ENCODE assay signal across 8 cellular contexts in genomic region chr10:70162892-70163201, GRCh38. TPM values are rescaled to one million over a fixed set of nuclear protein-coding genes. Genes with fewer than 3 reads are reported as not detected.
DNase-seq lines count a peak whose midpoint lies in the region; ATAC-seq and TF ChIP-seq lines count a peak whose summit lies in the region.

No MANE protein-coding gene starts in this region.

- CTCF ChIA-PET in activated CD8-positive, alpha-beta T cell treated with anti-CD3 and anti-CD28 coated beads for 36 hours (lab: Charles Lee) = interaction anchor here (0.7 to 2.5 kb wide), 6 partner anchors 12 to 201 kb away, joined by 3 to 11 read pairs (median 4); partner anchors contain the start of gene TYSND1

- peak overlapping the region; percentile 29 for H3K4me3 Mint-ChIP-seq in activated CD8-positive, alpha-beta T cell treated with anti-CD3 and anti-CD28 coated beads for 36 hours

- peaks cover 58% of the 10 kb centered on the region for H3K36me3 Mint-ChIP-seq in activated CD8-positive, alpha-beta T cell treated with anti-CD3 and anti-CD28 coated beads for 36 hours (ENCODE audit: low read depth)

- intact Hi-C loops in activated CD8-positive, alpha-beta T cell treated with anti-CD3 and anti-CD28 coated beads for 36 hours (cut with micrococcal nuclease) = no loop called here
- intact Hi-C loops in spleen (cut with DNase I; ENCODE audit: low total_unique reads) = no loop called here

- H3K27me3 Mint-ChIP-seq in activated CD8-positive, alpha-beta T cell treated with anti-CD3 and anti-CD28 coated beads for 36 hours = no peaks in the 10 kb centered on the region

- peak; percentile 87 for DNase-seq in activated CD8-positive, alpha-beta T cell treated with anti-CD3 and anti-CD28 coated beads for 36 hours
- no peak for DNase-seq in spleen
- DNase-seq in Peyer's patch = no peak
- no peak for DNase-seq in H4 (ENCODE audit: low spot score)
- no peak for DNase-seq in NCI-H2227 treated with DMSO at 0.1 percent for 48 hours (lab: John Stamatoyannopoulos, UW)
- no peak for DNase-seq in NCI-H2196 (lab: John Stamatoyannopoulos, UW; ENCODE audit: unreplicated experiment)

- H3K4me1 ChIP-seq in spleen = peaks cover 21 to 89% (median 70%) of the 10 kb centered on the region in 6 donors
- H3K4me1 ChIP-seq in Peyer's patch = peaks cover 0 to 32% (median 9%) of the 10 kb centered on the region in 4 donors

- peak overlapping the region in 6 of 8 donors; percentile 0 to 64 (median 42) for H3K27ac ChIP-seq in spleen
- H3K27ac ChIP-seq in Peyer's patch = no peak overlapping the region

- 15 to 32% (median 28%) methylated on average over 1 of the region's 1 CpG for WGBS in spleen, 5 donors

- H3K27me3 ChIP-seq in spleen (replicated peaks in 1 of 7) = no peaks in the 10 kb centered on the region
- H3K27me3 ChIP-seq in Peyer's patch = no peaks in the 10 kb centered on the region

- ATAC-seq in GM18858 (IDR thresholded peaks at IDR 0.05; ENCODE audit: unreplicated experiment) = peak; percentile 75
- ATAC-seq in HG03039 (IDR thresholded peaks at IDR 0.05; ENCODE audit: unreplicated experiment) = peak; percentile 61
- ATAC-seq in activated CD8-positive, alpha-beta T cell treated with anti-CD3 and anti-CD28 coated beads for 36 hours = peak; percentile 90

- peak overlapping the region; percentile 85 for H3K27ac Mint-ChIP-seq in activated CD8-positive, alpha-beta T cell treated with anti-CD3 and anti-CD28 coated beads for 36 hours

- H3K9me3 ChIP-seq in spleen (no peaks in the 10 kb centered on the region), Peyer's patch (no peaks in the 10 kb centered on the region)

- H3K4me3 ChIP-seq in spleen (peak overlapping the region in 1 of 8 donors; percentile 6), Peyer's patch (no peak overlapping the region)

- peaks cover 0 to 73% (median 27%) of the 10 kb centered on the region in 6 donors for H3K36me3 ChIP-seq in spleen
- peaks cover 0 to 50% (median 4%) of the 10 kb centered on the region in 3 donors for H3K36me3 ChIP-seq in Peyer's patch

- TF ChIP-seq CTCF in activated CD8-positive, alpha-beta T cell treated with anti-CD3 and anti-CD28 coated beads for 36 hours (IDR thresholded peaks at IDR 0.05) = no peak
- TF ChIP-seq CTCF in spleen (IDR thresholded peaks at IDR 0.05 in 8 of 11, conservative IDR thresholded peaks at IDR 0.05 in 3 of 11) = no peak
- TF ChIP-seq CTCF in Peyer's patch (IDR thresholded peaks at IDR 0.05) = no peak

- POLR2A ChIA-PET in activated CD8-positive, alpha-beta T cell treated with anti-CD3 and anti-CD28 coated beads for 36 hours (lab: Charles Lee) = interaction anchor here (0.6 to 3.7 kb wide), 6 partner anchors 9 to 70 kb away, joined by 3 to 35 read pairs (median 6); partner anchors contain the start of genes PPA1 and TYSND1

- H3K4me1 Mint-ChIP-seq in activated CD8-positive, alpha-beta T cell treated with anti-CD3 and anti-CD28 coated beads for 36 hours (ENCODE audit: low read depth) = peaks cover 76% of the 10 kb centered on the region

- no peak for TF ChIP-seq POLR2A in spleen (IDR thresholded peaks at IDR 0.05)
- no peak for TF ChIP-seq POLR2A in Peyer's patch (IDR thresholded peaks at IDR 0.05)

- no peaks in the 10 kb centered on the region for H3K9me3 Mint-ChIP-seq in activated CD8-positive, alpha-beta T cell treated with anti-CD3 and anti-CD28 coated beads for 36 hours

RNA-seq across cellular contexts. Expression of gene SAR1A, which starts 7.5 kb away (rescaled TPM):
- total RNA-seq in activated CD8-positive, alpha-beta T cell treated with anti-CD3 and anti-CD28 coated beads for 36 hours = 100 to 1,000 TPM in 1 of 2 experiments, 10 to 100 TPM in 1; 95.9 to 101 TPM
- 100 to 1,000 TPM in 1 of 7 donors, 10 to 100 TPM in 6; 63.6 to 107 (median 79.5) TPM for total RNA-seq in spleen
- polyA plus RNA-seq in spleen = 10 to 100 TPM; 27.3 to 33.2 (median 28.4) TPM
- 10 to 100 TPM; 30.3 to 52.0 (median 35.1) TPM for total RNA-seq in Peyer's patch
- total RNA-seq in H4 (2014; rRNA removed; shearing (Covaris generic)) = 75.0 and 90.9 TPM in 2 replicates

RNA-seq across cellular contexts. Expression of gene TYSND1, which starts 16.3 kb away (rescaled TPM):
- 10 to 100 TPM; 20.0 to 20.3 TPM for total RNA-seq in activated CD8-positive, alpha-beta T cell treated with anti-CD3 and anti-CD28 coated beads for 36 hours
- 10 to 100 TPM; 14.1 to 20.3 (median 16.6) TPM for total RNA-seq in spleen
- polyA plus RNA-seq in spleen = 10 to 100 TPM; 15.2 to 20.9 (median 19.2) TPM
- total RNA-seq in Peyer's patch = 10 to 100 TPM; 18.2 to 25.9 (median 21.7) TPM
- total RNA-seq in H4 (2014; rRNA removed; shearing (Covaris generic)) = 9.2 and 10.5 TPM in 2 replicates

RNA-seq across cellular contexts. Expression of gene AIFM2, which starts 30.2 kb away (rescaled TPM):
- 1 to 10 TPM; 6.3 to 8.2 TPM for total RNA-seq in activated CD8-positive, alpha-beta T cell treated with anti-CD3 and anti-CD28 coated beads for 36 hours
- 1 to 10 TPM; 5.1 to 9.4 (median 8.7) TPM for total RNA-seq in spleen
- 1 to 10 TPM; 4.3 to 6.2 (median 6.2) TPM for polyA plus RNA-seq in spleen
- 10 to 100 TPM; 18.7 to 29.2 (median 23.8) TPM for total RNA-seq in Peyer's patch
- 9.2 and 10.6 TPM in 2 replicates for total RNA-seq in H4 (2014; rRNA removed; shearing (Covaris generic))

Comparison
In these comparisons a context has a peak if more than half of its experiments do, and no peak if none do; other contexts are left out.
1. H3K27ac ChIP-seq: peak in spleen (6 of 8); none in Peyer's patch (0 of 4).
2. Peak in every context shown above with its lines, with median percentiles within 50 percentile points of each other: ATAC-seq.